In genomic region chr2:181902625-181903024, GRCh38 we compare ENCODE assay signal across 15 cellular contexts. TPM values are rescaled to one million over a fixed set of nuclear protein-coding genes. Genes with fewer than 3 reads are reported as not detected.
A peak's percentile ranks its signal among the peaks of the same experiment; 100 is the strongest.
DNase-seq lines count a peak whose midpoint lies in the region; ATAC-seq, FAIRE-seq and TF ChIP-seq lines count a peak whose summit lies in the region.
"Had no signal": no experiment of that assay in that cellular context is flagged by ENCODE, and none has a peak within 500 bp of the region (broad histone marks: within the 10 kb centered on the region; RNA-seq: fewer than 3 reads in every experiment).

No MANE protein-coding gene starts in this region.

- H3K27ac Mint-ChIP-seq in astrocyte (ENCODE audit: unreplicated experiment) = no peak overlapping the region
- H3K27ac Mint-ChIP-seq: B cell; CD4-positive, alpha-beta T cell had no signal

- WGBS in smooth muscle cell (ENCODE audit: low lambda C conversion rate) = 87% methylated on average over 3 of the region's 3 CpGs
- WGBS in upper lobe of left lung, 2 donors = 76 to 80% methylated on average over 3 of the region's 3 CpGs

- DNase-seq in H54 (ENCODE audit: insufficient read length, low spot score) = no peak
- no peak for DNase-seq in astrocyte (ENCODE audit: low read depth)
- peak; percentile 12 for DNase-seq in fibroblast of the aortic adventitia (ENCODE audit: low read depth)
- no peak for DNase-seq in smooth muscle cell (lab: John Stamatoyannopoulos, UW; ENCODE audit: unreplicated experiment)
- no peak for DNase-seq in Peyer's patch
- DNase-seq in upper lobe of left lung = no peak
- DNase-seq: CD4-positive, alpha-beta T cell; GOT3; NCI-H1092 treated with DMSO at 0.1 percent for 48 hours; NCI-H187; NCI-H446; PC-3; Right ventricle myocardium superior had no signal

- TF ChIP-seq EP300 in upper lobe of left lung (IDR thresholded peaks at IDR 0.05) = no peak

- peak; percentile 27 for FAIRE-seq in H54 (lab: Jason Lieb, UNC)
- no peak for FAIRE-seq in astrocyte (lab: Jason Lieb, UNC)

- H3K9me3 ChIP-seq in astrocyte (ENCODE audit: insufficient read depth, low read depth, low read length) (no peaks in the 10 kb centered on the region), smooth muscle cell (replicated peaks; ENCODE audit: low read depth) (no peaks in the 10 kb centered on the region), Peyer's patch (no peaks in the 10 kb centered on the region), upper lobe of left lung (no peaks in the 10 kb centered on the region)

- no peak overlapping the region for H3K4me3 Mint-ChIP-seq in astrocyte (ENCODE audit: unreplicated experiment)
- H3K4me3 Mint-ChIP-seq: B cell; CD4-positive, alpha-beta T cell had no signal

- H3K4me2 ChIP-seq in astrocyte (ENCODE audit: low read length) (peak overlapping the region; percentile 49), smooth muscle cell (no peak overlapping the region)

- H3K9ac ChIP-seq in astrocyte (ENCODE audit: low read length) (peak overlapping the region; percentile 2), smooth muscle cell (ENCODE audit: low read depth) (no peak overlapping the region)

- H3K4me1 ChIP-seq in astrocyte (ENCODE audit: insufficient read depth, low read length) (peaks cover 7% of the 10 kb centered on the region), smooth muscle cell (ENCODE audit: low read depth) (no peaks in the 10 kb centered on the region), Peyer's patch (peaks cover 0 to 35% (median 2%) of the 10 kb centered on the region in 4 donors), upper lobe of left lung (peaks cover 27 to 58% (median 37%) of the 10 kb centered on the region in 4 donors)

- H3K79me2 ChIP-seq in astrocyte (ENCODE audit: insufficient read depth, low read length) = peaks cover 100% of the 10 kb centered on the region
- peaks cover 88% of the 10 kb centered on the region for H3K79me2 ChIP-seq in smooth muscle cell (ENCODE audit: low read depth)

- no peak for ATAC-seq in upper lobe of left lung (ENCODE audit: low FRiP score in 2 of 2)
- no peak for ATAC-seq in HG02973 (IDR thresholded peaks at IDR 0.05; ENCODE audit: unreplicated experiment)
- ATAC-seq: PC-3 had no signal

- H2AFZ ChIP-seq in astrocyte (ENCODE audit: low read depth, low read length) (no peak overlapping the region), smooth muscle cell (ENCODE audit: low read depth) (no peak overlapping the region)

- no peaks in the 10 kb centered on the region for H3K27me3 Mint-ChIP-seq in astrocyte (ENCODE audit: low read depth, unreplicated experiment)
- H3K27me3 Mint-ChIP-seq: B cell; CD4-positive, alpha-beta T cell had no signal

- no peak overlapping the region for H3K4me3 ChIP-seq in astrocyte (ENCODE audit: insufficient read depth, low read depth, low read length)
- H3K4me3 ChIP-seq in fibroblast of the aortic adventitia (ENCODE audit: low read depth, low read length) = no peak overlapping the region
- no peak overlapping the region for H3K4me3 ChIP-seq in smooth muscle cell
- no peak overlapping the region for H3K4me3 ChIP-seq in Peyer's patch
- no peak overlapping the region for H3K4me3 ChIP-seq in upper lobe of left lung

- H3K27ac ChIP-seq in astrocyte (ENCODE audit: low read depth, low read length) (no peak overlapping the region), smooth muscle cell (ENCODE audit: low read depth) (peak overlapping the region; percentile 17), Peyer's patch (no peak overlapping the region), upper lobe of left lung (no peak overlapping the region)

- no peaks in the 10 kb centered on the region for H3K27me3 ChIP-seq in astrocyte (ENCODE audit: insufficient read depth, low read length)
- H3K27me3 ChIP-seq in smooth muscle cell (ENCODE audit: low read depth) = no peaks in the 10 kb centered on the region
- no peaks in the 10 kb centered on the region for H3K27me3 ChIP-seq in Peyer's patch
- no peaks in the 10 kb centered on the region for H3K27me3 ChIP-seq in upper lobe of left lung

- TF ChIP-seq CTCF in astrocyte (IDR thresholded peaks at IDR 0.05; ENCODE audit: insufficient read depth, low read depth, low read length) = no peak
- no peak for TF ChIP-seq CTCF in fibroblast of the aortic adventitia (IDR thresholded peaks at IDR 0.05; ENCODE audit: insufficient read depth, low read length)
- TF ChIP-seq CTCF in smooth muscle cell (IDR thresholded peaks at IDR 0.05; ENCODE audit: borderline replicate concordance, insufficient read depth, poor library complexity, severe bottlenecking) = no peak
- no peak for TF ChIP-seq CTCF in Peyer's patch (IDR thresholded peaks at IDR 0.05)
- no peak for TF ChIP-seq CTCF in upper lobe of left lung (IDR thresholded peaks at IDR 0.05)

- H4K20me1 ChIP-seq in astrocyte (ENCODE audit: insufficient read depth, low read length) (peaks cover 15% of the 10 kb centered on the region), smooth muscle cell (ENCODE audit: low read depth) (peaks cover 32% of the 10 kb centered on the region)

- no peak for TF ChIP-seq POLR2A in H54 (IDR thresholded peaks at IDR 0.05; ENCODE audit: low read depth, low read length)
- no peak for TF ChIP-seq POLR2A in Peyer's patch (IDR thresholded peaks at IDR 0.05)
- no peak for TF ChIP-seq POLR2A in upper lobe of left lung (IDR thresholded peaks at IDR 0.05)

- peaks cover 6% of the 10 kb centered on the region for H3F3A ChIP-seq in smooth muscle cell (ENCODE audit: low read depth)

- peaks cover 17% of the 10 kb centered on the region for H3K36me3 Mint-ChIP-seq in astrocyte (ENCODE audit: low read depth, unreplicated experiment)

- peaks cover 83% of the 10 kb centered on the region for H3K36me3 ChIP-seq in astrocyte (ENCODE audit: insufficient read depth, low read length)
- H3K36me3 ChIP-seq in smooth muscle cell (ENCODE audit: low read depth) = peaks cover 34% of the 10 kb centered on the region
- peaks cover 0 to 56% (median 0%) of the 10 kb centered on the region in 3 donors for H3K36me3 ChIP-seq in Peyer's patch
- peaks cover 11 to 78% (median 34%) of the 10 kb centered on the region in 4 donors for H3K36me3 ChIP-seq in upper lobe of left lung

- H3K4me1 Mint-ChIP-seq in astrocyte (ENCODE audit: low read depth, unreplicated experiment) = peaks cover 32% of the 10 kb centered on the region

- H3K9me3 Mint-ChIP-seq in astrocyte (ENCODE audit: unreplicated experiment) = no peaks in the 10 kb centered on the region
- H3K9me3 Mint-ChIP-seq: CD4-positive, alpha-beta T cell had no signal

RNA-seq across cellular contexts. Expression of gene ITPRID2, which starts 11.1 kb away (rescaled TPM):
- 260 and 272 TPM in 2 replicates for total RNA-seq in astrocyte
- 101 and 286 TPM in 2 replicates for total RNA-seq in fibroblast of the aortic adventitia (ENCODE audit: low replicate concordance)
- total RNA-seq in smooth muscle cell = 261 and 556 TPM in 2 replicates
- 28.2 and 72.2 TPM in 2 replicates for polyA plus RNA-seq in smooth muscle cell
- 100 to 1,000 TPM in 3 of 4 donors, 10 to 100 TPM in 1; 69.3 to 175 (median 123) TPM for total RNA-seq in Peyer's patch
- 100 to 1,000 TPM; 125 to 770 (median 214) TPM for total RNA-seq in upper lobe of left lung
